21 cellular contexts compared by ENCODE assay signal in genomic region chr2:39114771-39115170, GRCh38. TPM values are rescaled to one million over a fixed set of nuclear protein-coding genes. Genes with fewer than 3 reads are reported as not detected.
DNase-seq lines count a peak whose midpoint lies in the region; ATAC-seq, FAIRE-seq and TF ChIP-seq lines count a peak whose summit lies in the region.
"Had no signal": no experiment of that assay in that cellular context is flagged by ENCODE, and none has a peak within 500 bp of the region (broad histone marks: within the 10 kb centered on the region; RNA-seq: fewer than 3 reads in every experiment).

No MANE protein-coding gene starts in this region.

- H3K79me2 ChIP-seq in HepG2 (ENCODE audit: insufficient read depth, low read length), result peaks cover 94% of the 10 kb centered on the region

- H3K27me3 Mint-ChIP-seq in T-cell, result no peaks in the 10 kb centered on the region

- no peak overlapping the region for H3K4me2 ChIP-seq in HepG2 (ENCODE audit: low read depth, low read length)
- H3K4me2 ChIP-seq: SK-N-SH had no signal

- H3K36me3 ChIP-seq in HepG2 (replicated peaks in 1 of 2; ENCODE audit: control insufficient read depth in 1 of 2, insufficient read depth in 2 of 2, low read length in 2 of 2), result peaks cover 11 to 54% of the 10 kb centered on the region in 2 experiments
- no peaks in the 10 kb centered on the region for H3K36me3 ChIP-seq in right lobe of liver
- peaks cover 3 to 23% (median 8%) of the 10 kb centered on the region in 5 donors for H3K36me3 ChIP-seq in subcutaneous abdominal adipose tissue (ENCODE audit: control insufficient read depth in 5 of 5, insufficient read depth in 5 of 5, low read length in 5 of 5)
- H3K36me3 ChIP-seq: breast epithelium, thyroid gland had no signal

- in situ Hi-C loops in HepG2 (cut with HindIII; ENCODE audit: extremely low pct_ligation_motif_present, low pct_unique_long_range_greater_than_20kb), result loop anchor here (5.0 to 10.0 kb wide), 2 partner anchors 50 to 113 kb away; no protein-coding TSS in a partner anchor

- ATAC-seq in HepG2 (no peak), right lobe of liver (no peak), T-cell (replicated peaks in 1 of 4) (no peak), GM19467 (IDR thresholded peaks at IDR 0.05; ENCODE audit: unreplicated experiment) (no peak)
- ATAC-seq: esophagus mucosa, left ventricle myocardium superior had no signal

- TF ChIP-seq EP300 in HepG2 (IDR thresholded peaks at IDR 0.05; ENCODE audit: low read depth in 2 of 2, low read length in 2 of 2), result no peak
- no peak for TF ChIP-seq EP300 in HepG2 (CRISPR knock-in tag; IDR thresholded peaks at IDR 0.05; ENCODE audit: borderline replicate concordance)

- 99% methylated on average over 3 of the region's 3 CpGs for WGBS in HepG2 (ENCODE audit: low lambda C conversion rate)
- WGBS in right lobe of liver (ENCODE audit: insufficient coverage, low coverage, low lambda C conversion rate, missing lambda C conversion rate), result 83% methylated on average over 2 of the region's 3 CpGs

- peaks cover 36% of the 10 kb centered on the region for H3K4me1 ChIP-seq in HepG2 (ENCODE audit: insufficient read depth, low read length)
- H3K4me1 ChIP-seq in right lobe of liver, result peaks cover 0 to 14% (median 2%) of the 10 kb centered on the region in 4 donors
- peaks cover 0 to 32% (median 32%) of the 10 kb centered on the region in 5 donors for H3K4me1 ChIP-seq in subcutaneous abdominal adipose tissue (ENCODE audit: control insufficient read depth in 5 of 5, insufficient read depth in 5 of 5, low read length in 5 of 5)
- H3K4me1 ChIP-seq: breast epithelium had no signal

- H3K9me3 ChIP-seq in HepG2 (ENCODE audit: low read length), result no peaks in the 10 kb centered on the region
- H3K9me3 ChIP-seq in right lobe of liver, result no peaks in the 10 kb centered on the region
- no peaks in the 10 kb centered on the region for H3K9me3 ChIP-seq in subcutaneous abdominal adipose tissue (ENCODE audit: control insufficient read depth in 5 of 5, low read length in 5 of 5)
- H3K9me3 ChIP-seq: breast epithelium, SK-N-SH, thyroid gland had no signal

- CTCF ChIA-PET in HepG2 (lab: Yijun Ruan, JAX; ENCODE audit: low intra/inter-chr PET ratio, low total read pairs), result no interaction called here
- CTCF ChIA-PET in T-cell (lab: Charles Lee), result interaction anchor here (1.0 to 2.0 kb wide), 2 partner anchors 18 to 56 kb away, joined by 3 to 7 read pairs; no protein-coding TSS in a partner anchor

- no peak overlapping the region for H2AFZ ChIP-seq in HepG2 (ENCODE audit: low read length)

- peaks cover 69% of the 10 kb centered on the region for H4K20me1 ChIP-seq in HepG2 (ENCODE audit: insufficient read depth, low read length)

- POLR2A ChIA-PET in HepG2 (lab: Yijun Ruan, JAX) (no interaction called here), T-cell (lab: Charles Lee) (no interaction called here)

- peaks cover 58% of the 10 kb centered on the region for H3K36me3 Mint-ChIP-seq in T-cell

- H3K4me3 ChIP-seq in HepG2 (replicated peaks in 1 of 3; ENCODE audit: insufficient read depth in 1 of 3, low read depth in 2 of 3, low read length in 3 of 3), result no peak overlapping the region
- no peak overlapping the region for H3K4me3 ChIP-seq in right lobe of liver
- H3K4me3 ChIP-seq in subcutaneous abdominal adipose tissue (ENCODE audit: low read depth in 1 of 5, low read length in 5 of 5), result no peak overlapping the region
- H3K4me3 ChIP-seq: breast epithelium, dorsolateral prefrontal cortex, skin epidermis, thyroid gland had no signal

- peak overlapping the region; percentile 15 to 71 for H3K27ac Mint-ChIP-seq in T-cell

- H3K27ac ChIP-seq in HepG2 (ENCODE audit: extremely low read length, insufficient read depth, low read length) (no peak overlapping the region), right lobe of liver (no peak overlapping the region), epithelial cell of prostate (peak overlapping the region; percentile 18), subcutaneous abdominal adipose tissue (ENCODE audit: low read depth, low read length) (peak overlapping the region; percentile 33)
- H3K27ac ChIP-seq: breast epithelium, dorsolateral prefrontal cortex, skin epidermis, thyroid gland had no signal

- peaks cover 82 to 86% (median 84%) of the 10 kb centered on the region in 3 donors for H3K4me1 Mint-ChIP-seq in T-cell

- intact Hi-C loops in HepG2 (cut with micrococcal nuclease; ENCODE audit: unreplicated experiment) (no loop called here), right lobe of liver (cut with DNase I) (loop anchor here in 1 of 2 donors (5.0 kb wide), 1 partner anchor 113 kb away; no protein-coding TSS in a partner anchor)

- TF ChIP-seq RAD21 in HepG2 (CRISPR knock-in tag; IDR thresholded peaks at IDR 0.05), result no peak

- TF ChIP-seq CTCF in HepG2 (CRISPR knock-in tag; IDR thresholded peaks at IDR 0.05) (no peak), right lobe of liver (IDR thresholded peaks at IDR 0.05) (no peak)

- no peak overlapping the region for H3K9ac ChIP-seq in HepG2 (ENCODE audit: insufficient read depth, low read depth, low read length)
- H3K9ac ChIP-seq in subcutaneous abdominal adipose tissue (ENCODE audit: low read length in 5 of 5), result no peak overlapping the region
- H3K9ac ChIP-seq: SK-N-SH had no signal

- peak overlapping the region in 1 of 3 donors; percentile 5 for H3K4me3 Mint-ChIP-seq in T-cell

- H3K27me3 ChIP-seq in HepG2 (ENCODE audit: control insufficient read depth in 1 of 2, insufficient read depth in 2 of 2, low read length in 2 of 2) (no peaks in the 10 kb centered on the region; a peak in 1 of 5 replicates), right lobe of liver (no peaks in the 10 kb centered on the region), subcutaneous abdominal adipose tissue (ENCODE audit: control insufficient read depth in 5 of 5, insufficient read depth in 4 of 5, low read length in 5 of 5) (no peaks in the 10 kb centered on the region)
- H3K27me3 ChIP-seq: breast epithelium, dorsolateral prefrontal cortex, thyroid gland had no signal

- H3K9me3 Mint-ChIP-seq in T-cell, result no peaks in the 10 kb centered on the region

- no peak for TF ChIP-seq POLR2A in HepG2 (IDR thresholded peaks at IDR 0.05; ENCODE audit: insufficient read depth in 1 of 2, low read depth in 2 of 2, low read length in 2 of 2)
- no peak for TF ChIP-seq POLR2A in right lobe of liver (IDR thresholded peaks at IDR 0.05)

- DNase-seq in HepG2 (ENCODE audit: low spot score) (no peak), right lobe of liver (no peak), T-cell (no peak), epithelial cell of prostate (ENCODE audit: low read depth, low spot score) (no peak), NCI-H524 treated with DMSO at 0.1 percent for 48 hours (lab: John Stamatoyannopoulos, UW) (no peak), NCI-H2081 treated with DMSO at 0.1 percent for 48 hours (lab: John Stamatoyannopoulos, UW) (no peak)
- DNase-seq: dorsolateral prefrontal cortex; H7; Karpas-422; left ventricle myocardium superior; NCI-H1417; NCI-H2171 treated with DMSO at 0.1 percent for 48 hours; SK-N-SH; stimulated activated CD4-positive, alpha-beta T cell treated with anti-CD3 and anti-CD28 coated beads, Interleukin-4, amount 100 ng/mL, for 4 hours; stimulated activated CD8-positive, alpha-beta memory T cell treated with anti-CD3 and anti-CD28 coated beads, Interleukin-4, amount 100 ng/mL, for 48 hours; thyroid gland had no signal

- no peak for FAIRE-seq in HepG2 (lab: Jason Lieb, UNC)

- BruUV-seq in HepG2 (replicated peaks; lab: Mats Ljungman, UMichigan), result no TSS peak

RNA-seq across cellular contexts. Expression of gene SOS1, which starts 6.1 kb away (rescaled TPM):
- total RNA-seq in HepG2 (2016; rRNA removed; fragmentation: Illumina TruSeq; extraction: Trizol), result 20.8 and 26.6 TPM in 2 replicates
- total RNA-seq in HepG2 (2016; cell fraction: cytosol; rRNA removed; fragmentation: Illumina TruSeq; extraction: Trizol; ENCODE audit: low read depth), result 3.2 and 4.1 TPM in 2 replicates
- total RNA-seq in HepG2 (2016; cell fraction: insoluble cytoplasmic fraction; rRNA removed; fragmentation: Illumina TruSeq; extraction: Trizol), result 21.0 and 28.9 TPM in 2 replicates
- total RNA-seq in HepG2 (2016; cell fraction: membrane; rRNA removed; fragmentation: Illumina TruSeq; extraction: Trizol), result 12.6 and 14.3 TPM in 2 replicates
- 49.5 and 63.9 TPM in 2 replicates for total RNA-seq in HepG2 (2016; cell fraction: nucleus; rRNA removed; fragmentation: Illumina TruSeq; extraction: Trizol)
- polyA plus RNA-seq in HepG2 (2011; rRNA removed), result 39.5 and 60.4 TPM in 2 replicates
- polyA plus RNA-seq in HepG2 (2011; cell fraction: cytosol; rRNA removed), result 23.4 and 41.7 TPM in 2 replicates
- 69.6 and 75.7 TPM in 2 replicates for polyA plus RNA-seq in HepG2 (2011; cell fraction: nucleus; rRNA removed)
- 31.5 and 37.6 TPM in 2 replicates for polyA plus RNA-seq in HepG2 (2012)
- polyA plus RNA-seq in HepG2 (2016; cell fraction: cytosol; fragmentation: Illumina TruSeq; extraction: Trizol; ENCODE audit: low read depth), result 0.43 and 0.49 TPM in 2 replicates
- 21.4 and 27.3 TPM in 2 replicates for polyA plus RNA-seq in HepG2 (2016; cell fraction: insoluble cytoplasmic fraction; fragmentation: Illumina TruSeq; extraction: Trizol; ENCODE audit: low read depth)
- polyA plus RNA-seq in HepG2 (2016; cell fraction: membrane; fragmentation: Illumina TruSeq; extraction: Trizol; ENCODE audit: low read depth), result 2.0 and 2.7 TPM in 2 replicates
- polyA plus RNA-seq in HepG2 (2016; cell fraction: nucleus; fragmentation: Illumina TruSeq; extraction: Trizol; ENCODE audit: insufficient read depth, low read depth), result 56.1 and 68.3 TPM in 2 replicates
- 40.4 and 54.0 TPM in 2 replicates for polyA minus RNA-seq in HepG2 (2011; rRNA and poly(A)+ RNA removed; ENCODE audit: low replicate concordance)
- 39.9 and 41.5 TPM in 2 replicates for polyA minus RNA-seq in HepG2 (2011; cell fraction: cytosol; rRNA and poly(A)+ RNA removed)
- 211 and 214 TPM in 2 replicates for polyA minus RNA-seq in HepG2 (2011; cell fraction: nucleus; rRNA and poly(A)+ RNA removed)
- 10 to 100 TPM in 5 of 6 experiments, 1 to 10 TPM in 1; 9.6 to 20.1 (median 16.5) TPM for total RNA-seq in right lobe of liver
- total RNA-seq in T-cell, result 100 to 1,000 TPM in 2 of 5 donors, 10 to 100 TPM in 3; 44.3 to 138 (median 82.9) TPM

Comparison
In these comparisons a context has a peak if more than half of its experiments do, and no peak if none do; other contexts are left out.
1. H3K27ac ChIP-seq: peak in epithelial cell of prostate (single experiment) and subcutaneous abdominal adipose tissue (single experiment); none in HepG2 (single experiment) and right lobe of liver (0 of 3).